Comparison of ENCODE assay signal across 15 cellular contexts in genomic region chr5:180067986-180068385, GRCh38. TPM values are rescaled to one million over a fixed set of nuclear protein-coding genes. Genes with fewer than 3 reads are reported as not detected.
DNase-seq lines count a peak whose midpoint lies in the region; ATAC-seq and TF ChIP-seq lines count a peak whose summit lies in the region.
"Had no signal": no experiment of that assay in that cellular context is flagged by ENCODE, and none has a peak within 500 bp of the region (broad histone marks: within the 10 kb centered on the region; RNA-seq: fewer than 3 reads in every experiment).

No MANE protein-coding gene starts in this region.

- H3K9me3 Mint-ChIP-seq in WTC11 (peaks cover 9% of the 10 kb centered on the region), osteocyte (ENCODE audit: unreplicated experiment) (peaks cover 5% of the 10 kb centered on the region)
- H3K9me3 Mint-ChIP-seq in activated CD4-positive, alpha-beta T cell treated with anti-CD3 and anti-CD28 coated beads, Interleukin-2, amount 10 ng/mL, durations not matched to agents 7 days and 5 days: no peaks in the 10 kb centered on the region

- H3K4me1 Mint-ChIP-seq in WTC11 (peaks cover 50% of the 10 kb centered on the region), osteocyte (ENCODE audit: unreplicated experiment) (peaks cover 40% of the 10 kb centered on the region)
- H3K4me1 Mint-ChIP-seq in activated CD4-positive, alpha-beta T cell treated with anti-CD3 and anti-CD28 coated beads, Interleukin-2, amount 10 ng/mL, durations not matched to agents 7 days and 5 days: peaks cover 20% of the 10 kb centered on the region

- no peaks in the 10 kb centered on the region; the same call in none of the 2 replicates for H4K20me1 ChIP-seq in PC-9 (ENCODE audit: insufficient read depth)

- POLR2A ChIA-PET in WTC11 (lab: Charles Lee) (no interaction called here), PC-9 (lab: Charles Lee; ENCODE audit: unreplicated experiment) (no interaction called here)
- POLR2A ChIA-PET in activated CD4-positive, alpha-beta T cell treated with anti-CD3 and anti-CD28 coated beads, Interleukin-2, amount 10 ng/mL, durations not matched to agents 7 days and 5 days (lab: Charles Lee): no interaction called here

- H3K4me2 ChIP-seq in PC-9: no peak overlapping the region

- H3K79me2 ChIP-seq in PC-9 (ENCODE audit: low read depth): peaks cover 36% of the 10 kb centered on the region

- H3K4me1 ChIP-seq in HUES6 (ENCODE audit: control insufficient read depth, insufficient read depth, low read length): peaks cover 31% of the 10 kb centered on the region
- peaks cover 20% of the 10 kb centered on the region for H3K4me1 ChIP-seq in PC-9 (replicated peaks; ENCODE audit: insufficient read depth)

- H3K36me3 Mint-ChIP-seq in WTC11: peaks cover 8% of the 10 kb centered on the region
- H3K36me3 Mint-ChIP-seq in osteocyte (ENCODE audit: unreplicated experiment): peaks cover 7% of the 10 kb centered on the region
- no peaks in the 10 kb centered on the region for H3K36me3 Mint-ChIP-seq in activated CD4-positive, alpha-beta T cell treated with anti-CD3 and anti-CD28 coated beads, Interleukin-2, amount 10 ng/mL, durations not matched to agents 7 days and 5 days (ENCODE audit: low read depth)

- no peaks in the 10 kb centered on the region for H3K9me2 ChIP-seq in PC-9 (ENCODE audit: insufficient read depth)

- H3K9me3 ChIP-seq in HUES6 (ENCODE audit: control insufficient read depth, insufficient read depth, low read depth, low read length) (peaks cover 11% of the 10 kb centered on the region), PC-9 (ENCODE audit: insufficient read depth, low read depth) (peaks cover 7% of the 10 kb centered on the region; the same call in 1 of the 2 replicates)
- H3K9me3 ChIP-seq: adrenal gland had no signal

- H3K27me3 Mint-ChIP-seq in WTC11 (ENCODE audit: low read depth) (peaks cover 23% of the 10 kb centered on the region), osteocyte (ENCODE audit: unreplicated experiment) (no peaks in the 10 kb centered on the region)
- H3K27me3 Mint-ChIP-seq in activated CD4-positive, alpha-beta T cell treated with anti-CD3 and anti-CD28 coated beads, Interleukin-2, amount 10 ng/mL, durations not matched to agents 7 days and 5 days: peaks cover 25% of the 10 kb centered on the region

- intact Hi-C loops in PC-9 (cut with micrococcal nuclease; ENCODE audit: unreplicated experiment): no loop called here

- peak overlapping the region; percentile 88 for H3K4me3 Mint-ChIP-seq in WTC11
- H3K4me3 Mint-ChIP-seq in osteocyte (ENCODE audit: unreplicated experiment): peak overlapping the region; percentile 60
- no peak overlapping the region for H3K4me3 Mint-ChIP-seq in activated CD4-positive, alpha-beta T cell treated with anti-CD3 and anti-CD28 coated beads, Interleukin-2, amount 10 ng/mL, durations not matched to agents 7 days and 5 days
- H3K4me3 Mint-ChIP-seq: T-helper 2 cell treated with Interferon-gamma antibody and Interleukin-4, amounts not matched to agents 5 μg/mL and 100 μg/mL, for 36 hours had no signal

- no peaks in the 10 kb centered on the region for H3F3A ChIP-seq in PC-9 (ENCODE audit: insufficient read depth, low read depth)

- CTCF ChIA-PET in WTC11 (lab: Charles Lee): interaction anchor here (1.1 to 1.4 kb wide), 2 partner anchors 22 to 23 kb away, joined by 5 to 7 read pairs; no protein-coding TSS in a partner anchor
- CTCF ChIA-PET in activated CD4-positive, alpha-beta T cell treated with anti-CD3 and anti-CD28 coated beads, Interleukin-2, amount 10 ng/mL, durations not matched to agents 7 days and 5 days (lab: Charles Lee): no interaction called here
- CTCF ChIA-PET in PC-9 (lab: Charles Lee): no interaction called here

- TF ChIP-seq CTCF in WTC11 (IDR thresholded peaks at IDR 0.05) (no peak), osteocyte (IDR thresholded peaks at IDR 0.05) (no peak), PC-9 (conservative IDR thresholded peaks at IDR 0.05) (no peak)

- no TSS peak for BruUV-seq in PC-9 (replicated peaks; lab: Mats Ljungman, UMichigan)

- peak overlapping the region; percentile 84 for H3K27ac Mint-ChIP-seq in WTC11
- H3K27ac Mint-ChIP-seq in osteocyte (ENCODE audit: unreplicated experiment): peak overlapping the region; percentile 62
- no peak overlapping the region for H3K27ac Mint-ChIP-seq in activated CD4-positive, alpha-beta T cell treated with anti-CD3 and anti-CD28 coated beads, Interleukin-2, amount 10 ng/mL, durations not matched to agents 7 days and 5 days
- H3K27ac Mint-ChIP-seq: T-helper 2 cell treated with Interferon-gamma antibody and Interleukin-4, amounts not matched to agents 5 μg/mL and 100 μg/mL, for 36 hours had no signal

- peak overlapping the region; percentile 38 for H3K9ac ChIP-seq in HUES6 (ENCODE audit: low read length)

- H3K4me3 ChIP-seq in HUES6 (ENCODE audit: low read depth, low read length) (peak overlapping the region; percentile 39), PC-9 (no peak overlapping the region)
- H3K4me3 ChIP-seq: adrenal gland had no signal

- no peaks in the 10 kb centered on the region for H3K36me3 ChIP-seq in HUES6 (ENCODE audit: control insufficient read depth, insufficient read depth, low read length)
- H3K36me3 ChIP-seq in PC-9 (ENCODE audit: low read depth): no peaks in the 10 kb centered on the region
- H3K36me3 ChIP-seq: adrenal gland had no signal

- DNase-seq in WTC11 (ENCODE audit: low spot score): no peak
- DNase-seq in hypothalamus (lab: John Stamatoyannopoulos, UW): peak in 28 of 51 donors; percentile 13 to 82 (median 40)
- DNase-seq in osteocyte (ENCODE audit: extremely low spot score, unreplicated experiment): no peak
- DNase-seq in NCI-H748 (lab: John Stamatoyannopoulos, UW; ENCODE audit: unreplicated experiment): no peak
- no peak for DNase-seq in activated CD4-positive, alpha-beta T cell treated with anti-CD3 and anti-CD28 coated beads, Interleukin-2, amount 10 ng/mL, durations not matched to agents 7 days and 5 days
- DNase-seq in PC-9: no peak
- no peak for DNase-seq in activated CD8-positive, alpha-beta memory T cell treated with anti-CD3 and anti-CD28 coated beads, Interleukin-2, amount 50 U/mL, for 48 hours
- DNase-seq: activated CD4-positive, alpha-beta T cell treated with anti-CD3 and anti-CD28 coated beads, Interleukin-2, amount 50 U/mL, for 48 hours; cortex of kidney; NCI-H187; NCI-H748 treated with DMSO at 0.1 percent for 48 hours; stimulated activated CD4-positive, alpha-beta T cell treated with anti-CD3 and anti-CD28 coated beads, Interleukin-15, amount 100 ng/mL, for 24 hours had no signal

- no peak overlapping the region for H2AFZ ChIP-seq in PC-9

- H3K27me3 ChIP-seq in HUES6 (ENCODE audit: control insufficient read depth, insufficient read depth, low read length) (peaks cover 9% of the 10 kb centered on the region), PC-9 (ENCODE audit: insufficient read depth, low read depth) (no peaks in the 10 kb centered on the region)
- H3K27me3 ChIP-seq: adrenal gland had no signal

- ATAC-seq in WTC11: no peak

- H3K27ac ChIP-seq in HUES6 (ENCODE audit: low read depth, low read length) (no peak overlapping the region), PC-9 (no peak overlapping the region)
- H3K27ac ChIP-seq: adrenal gland had no signal

TF ChIP-seq in WTC11, 78 proteins besides CTCF, POLR2A, EP300 and RAD21 (continues in another document):
- TF ChIP-seq, protein P1, sequence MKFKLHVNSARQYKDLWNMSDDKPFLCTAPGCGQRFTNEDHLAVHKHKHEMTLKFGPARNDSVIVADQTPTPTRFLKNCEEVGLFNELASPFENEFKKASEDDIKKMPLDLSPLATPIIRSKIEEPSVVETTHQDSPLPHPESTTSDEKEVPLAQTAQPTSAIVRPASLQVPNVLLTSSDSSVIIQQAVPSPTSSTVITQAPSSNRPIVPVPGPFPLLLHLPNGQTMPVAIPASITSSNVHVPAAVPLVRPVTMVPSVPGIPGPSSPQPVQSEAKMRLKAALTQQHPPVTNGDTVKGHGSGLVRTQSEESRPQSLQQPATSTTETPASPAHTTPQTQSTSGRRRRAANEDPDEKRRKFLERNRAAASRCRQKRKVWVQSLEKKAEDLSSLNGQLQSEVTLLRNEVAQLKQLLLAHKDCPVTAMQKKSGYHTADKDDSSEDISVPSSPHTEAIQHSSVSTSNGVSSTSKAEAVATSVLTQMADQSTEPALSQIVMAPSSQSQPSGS (CRISPR knock-in tag; IDR thresholded peaks at IDR 0.05; ENCODE audit: borderline replicate concordance, low read depth): no peak
- TF ChIP-seq TEAD4 (CRISPR knock-in tag; IDR thresholded peaks at IDR 0.05) (no peak), NR2C2 (CRISPR knock-in tag; IDR thresholded peaks at IDR 0.05) (no peak), NFE2L1 (CRISPR knock-in tag; IDR thresholded peaks at IDR 0.05) (no peak)
- TF ChIP-seq, protein P2, sequence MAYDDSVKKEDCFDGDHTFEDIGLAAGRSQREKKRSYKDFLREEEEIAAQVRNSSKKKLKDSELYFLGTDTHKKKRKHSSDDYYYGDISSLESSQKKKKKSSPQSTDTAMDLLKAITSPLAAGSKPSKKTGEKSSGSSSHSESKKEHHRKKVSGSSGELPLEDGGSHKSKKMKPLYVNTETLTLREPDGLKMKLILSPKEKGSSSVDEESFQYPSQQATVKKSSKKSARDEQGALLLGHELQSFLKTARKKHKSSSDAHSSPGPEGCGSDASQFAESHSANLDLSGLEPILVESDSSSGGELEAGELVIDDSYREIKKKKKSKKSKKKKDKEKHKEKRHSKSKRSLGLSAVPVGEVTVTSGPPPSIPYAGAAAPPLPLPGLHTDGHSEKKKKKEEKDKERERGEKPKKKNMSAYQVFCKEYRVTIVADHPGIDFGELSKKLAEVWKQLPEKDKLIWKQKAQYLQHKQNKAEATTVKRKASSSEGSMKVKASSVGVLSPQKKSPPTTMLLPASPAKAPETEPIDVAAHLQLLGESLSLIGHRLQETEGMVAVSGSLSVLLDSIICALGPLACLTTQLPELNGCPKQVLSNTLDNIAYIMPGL (CRISPR knock-in tag; IDR thresholded peaks at IDR 0.05): no peak

RNA-seq across cellular contexts. Expression of gene RNF130, which starts 3.6 kb away (rescaled TPM):
- total RNA-seq in WTC11 (2021): 56.2 to 61.0 TPM (median 58.5 TPM) in 3 replicates
- 70.8 and 78.4 TPM in 2 replicates for total RNA-seq in osteocyte
- 1 to 10 TPM; 3.8 to 4.3 TPM for total RNA-seq in activated CD4-positive, alpha-beta T cell treated with anti-CD3 and anti-CD28 coated beads, Interleukin-2, amount 10 ng/mL, durations not matched to agents 7 days and 5 days
- total RNA-seq in PC-9 (2021): 49.6 and 52.9 TPM in 2 replicates

Comparison
In these comparisons a context has a peak if more than half of its experiments do, and no peak if none do; other contexts are left out.
1. DNase-seq: peak in hypothalamus (28 of 51); none in WTC11 (single experiment), osteocyte (single experiment), NCI-H748 (single experiment), activated CD4-positive, alpha-beta T cell treated with anti-CD3 and anti-CD28 coated beads, Interleukin-2, amount 10 ng/mL, durations not matched to agents 7 days and 5 days (single experiment), PC-9 (0 of 2) and activated CD8-positive, alpha-beta memory T cell treated with anti-CD3 and anti-CD28 coated beads, Interleukin-2, amount 50 U/mL, for 48 hours (single experiment).